In genomic region chr11:62593434-62594044, GRCh38 we compare ENCODE assay signal across 8 cellular contexts. TPM values are rescaled to one million over a fixed set of nuclear protein-coding genes. Genes with fewer than 3 reads are reported as not detected.
DNase-seq lines count a peak whose midpoint lies in the region; ATAC-seq and TF ChIP-seq lines count a peak whose summit lies in the region.

No MANE protein-coding gene starts in this region.

- H3K4me1 ChIP-seq in transverse colon: peaks cover 16 to 41% (median 25%) of the 10 kb centered on the region in 4 donors

- peak; percentile 75 for TF ChIP-seq CTCF in HL-60 (IDR thresholded peaks at IDR 0.05; ENCODE audit: insufficient read depth, low read length)
- peak; percentile 71 for TF ChIP-seq CTCF in foreskin fibroblast (IDR thresholded peaks at IDR 0.05; ENCODE audit: low read depth, low read length)
- TF ChIP-seq CTCF in osteocyte (IDR thresholded peaks at IDR 0.05): peak; percentile 58
- peak; percentile 48 to 67 (median 59) for TF ChIP-seq CTCF in transverse colon (IDR thresholded peaks at IDR 0.05)

- peak overlapping the region; percentile 57 for H3K4me3 Mint-ChIP-seq in osteocyte (ENCODE audit: unreplicated experiment)

- peak overlapping the region; percentile 96 for H3K27ac Mint-ChIP-seq in osteocyte (ENCODE audit: unreplicated experiment)

- no peak overlapping the region for H3K4me3 ChIP-seq in HL-60 (replicated peaks; ENCODE audit: insufficient read depth, low read length)
- H3K4me3 ChIP-seq in foreskin fibroblast (ENCODE audit: low read depth in 1 of 2, low read length in 2 of 2): no peak overlapping the region
- H3K4me3 ChIP-seq in transverse colon: no peak overlapping the region

- no peaks in the 10 kb centered on the region for H3K27me3 Mint-ChIP-seq in osteocyte (ENCODE audit: unreplicated experiment)

- H3K4me1 Mint-ChIP-seq in osteocyte (ENCODE audit: unreplicated experiment): peaks cover 33% of the 10 kb centered on the region

- H3K9me3 ChIP-seq in transverse colon: no peaks in the 10 kb centered on the region

- peaks cover 35% of the 10 kb centered on the region for H3K36me3 Mint-ChIP-seq in osteocyte (ENCODE audit: unreplicated experiment)

- no peak for TF ChIP-seq EP300 in transverse colon (IDR thresholded peaks at IDR 0.05; ENCODE audit: low read depth)

- TF ChIP-seq POLR2A in transverse colon (IDR thresholded peaks at IDR 0.05): no peak

- peaks cover 0 to 51% (median 25%) of the 10 kb centered on the region in 4 donors for H3K36me3 ChIP-seq in transverse colon

- in situ Hi-C loops in transverse colon (cut with MboI; ENCODE audit: low pct_ligation_motif_present in 1 of 4, low pct_unique_long_range_greater_than_20kb in 1 of 4, low sequenced_read_pairs in 3 of 4): loop anchor here in 1 of 4 donors (10.0 to 25.0 kb wide), 2 partner anchors 101 to 269 kb away; no protein-coding TSS in a partner anchor

- intact Hi-C loops in transverse colon (cut with DNase I; ENCODE audit: low total_unique reads): no loop called here

- no peaks in the 10 kb centered on the region for H3K27me3 ChIP-seq in HL-60 (ENCODE audit: insufficient read depth, poor library complexity, severe bottlenecking)
- H3K27me3 ChIP-seq in transverse colon: no peaks in the 10 kb centered on the region

- DNase-seq in CD1c-positive myeloid dendritic cell (ENCODE audit: extremely low spot score) (peak; percentile 83), HL-60 (ENCODE audit: low read depth in 1 of 2, low spot score in 1 of 2) (peak; percentile 79 to 93), RKO (ENCODE audit: low spot score) (peak; percentile 76), foreskin fibroblast (peak; percentile 65 to 84), osteocyte (ENCODE audit: extremely low spot score, unreplicated experiment) (no peak), transverse colon (peak; percentile 87)
- DNase-seq in activated T-helper 1 cell treated with anti-CD3 and anti-CD28 coated beads, Interleukin-2, amount 50 U/mL, for 16 hours (ENCODE audit: low read depth in 1 of 2, low spot score in 1 of 2): peak; percentile 53 to 60

- no peak for ATAC-seq in HG02973 (IDR thresholded peaks at IDR 0.05; ENCODE audit: unreplicated experiment)

- WGBS in transverse colon (ENCODE audit: low coverage in 1 of 2), 2 donors: 58% methylated on average over 13 of the region's 13 CpGs; no CpG with 5 or more reads in 1 of the 2 donors

- H3K27ac ChIP-seq in HL-60 (replicated peaks): no peak overlapping the region
- peak overlapping the region; percentile 93 to 98 (median 96) for H3K27ac ChIP-seq in transverse colon

- no peaks in the 10 kb centered on the region for H3K9me3 Mint-ChIP-seq in osteocyte (ENCODE audit: unreplicated experiment)

RNA-seq across cellular contexts. Expression of gene TUT1, which starts 2.2 kb away (rescaled TPM):
- 12.7 and 15.6 TPM in 2 replicates for total RNA-seq in osteocyte
- total RNA-seq in transverse colon: 10 to 100 TPM in 2 of 4 donors, 1 to 10 TPM in 2; 6.0 to 12.4 (median 9.8) TPM

RNA-seq across cellular contexts. Expression of gene MTA2, which starts 8.1 kb away (rescaled TPM):
- 91.6 and 107 TPM in 2 replicates for total RNA-seq in osteocyte
- 10 to 100 TPM; 42.0 to 80.1 (median 62.1) TPM for total RNA-seq in transverse colon

RNA-seq across cellular contexts. Expression of gene EML3, which starts 19.0 kb away (rescaled TPM):
- 78.8 and 80.9 TPM in 2 replicates for total RNA-seq in osteocyte
- total RNA-seq in transverse colon: 10 to 100 TPM; 35.0 to 61.1 (median 44.9) TPM

RNA-seq across cellular contexts. Expression of gene ROM1, which starts 19.5 kb away (rescaled TPM):
- total RNA-seq in osteocyte (3.3 and 4.4 TPM in 2 replicates), transverse colon (1 to 10 TPM in 2 of 4 donors, not detected in 2; 5.3 to 5.6 TPM)

RNA-seq across cellular contexts. Expression of gene EEF1G, which starts 19.8 kb away (rescaled TPM):
- 1,404 TPM in 2 replicates for total RNA-seq in osteocyte
- 1,000 to 10,000 TPM in 3 of 4 donors, 100 to 1,000 TPM in 1; 337 to 1,276 (median 1,207) TPM for total RNA-seq in transverse colon
